ENCODE assay signal across 1 cellular context in the genomic region with DNA sequence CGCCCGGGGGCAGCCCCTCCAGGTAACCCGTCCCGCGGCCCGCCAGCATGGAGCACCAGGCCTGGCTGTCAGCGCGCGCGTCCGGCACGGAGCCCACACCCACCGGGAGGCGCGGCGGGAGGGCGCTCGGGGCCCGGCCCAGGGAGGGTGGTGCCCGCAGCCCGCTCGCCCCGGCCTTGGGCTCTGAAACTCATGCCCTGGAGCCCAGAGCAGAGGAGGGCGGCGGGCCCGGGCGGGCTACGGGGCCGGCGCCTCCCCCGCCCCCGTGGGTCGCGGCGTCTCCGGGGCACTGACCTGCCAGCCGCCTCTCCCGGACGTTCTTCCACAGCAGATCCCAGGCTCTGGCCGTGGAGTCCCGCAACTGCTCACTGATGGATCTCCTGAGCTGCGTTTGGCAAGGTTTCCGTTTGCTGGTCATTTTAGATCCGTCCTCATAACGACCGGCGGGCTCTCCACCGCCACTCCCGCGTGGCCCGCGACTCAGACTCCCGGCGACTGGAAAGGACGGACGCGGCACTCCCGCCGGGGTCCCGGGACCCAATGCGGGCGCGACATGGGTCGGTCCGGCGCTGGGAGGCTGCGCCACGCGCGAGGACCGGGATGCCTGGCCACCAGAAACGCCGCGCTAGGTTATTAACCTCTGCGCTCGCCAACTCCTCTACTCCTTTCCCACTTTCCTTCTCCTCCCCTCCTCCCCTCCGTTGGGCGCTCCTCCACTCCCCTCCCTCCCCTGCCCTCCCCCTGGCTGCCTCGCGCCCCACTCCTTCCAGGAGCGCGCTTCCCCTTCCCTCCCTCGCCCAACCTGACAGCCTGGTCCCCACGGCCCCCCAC.
TF ChIP-seq lines count a peak whose summit lies in the region.

No MANE protein-coding gene starts in this region.

TF ChIP-seq in HEK293, 187 proteins besides CTCF, POLR2A, EP300 and RAD21 (continued from another document and continues in another):
- TF ChIP-seq ZNF112 (tag by site-specific recombination; IDR thresholded peaks at IDR 0.05): no peak
- no peak for TF ChIP-seq YY1 (tag by site-specific recombination; IDR thresholded peaks at IDR 0.05)
- TF ChIP-seq ZNF292 (tag by site-specific recombination; IDR thresholded peaks at IDR 0.05; ENCODE audit: borderline replicate concordance, low read depth): no peak
- TF ChIP-seq ZNF280C (tag by site-specific recombination; IDR thresholded peaks at IDR 0.05): no peak
- no peak for TF ChIP-seq ZNF514 (tag by site-specific recombination; IDR thresholded peaks at IDR 0.05)
- no peak for TF ChIP-seq REPIN1 (tag by site-specific recombination; IDR thresholded peaks at IDR 0.05; ENCODE audit: low read depth)
- no peak for TF ChIP-seq ZNF624 (tag by site-specific recombination; IDR thresholded peaks at IDR 0.05)
- TF ChIP-seq ZNF48 (tag by site-specific recombination; IDR thresholded peaks at IDR 0.05): no peak
- no peak for TF ChIP-seq HOXC10 (CRISPR knock-in tag; IDR thresholded peaks at IDR 0.05)
- no peak for TF ChIP-seq ZNF391 (tag by site-specific recombination; IDR thresholded peaks at IDR 0.05; ENCODE audit: borderline replicate concordance, low read depth)
- TF ChIP-seq, protein P1, sequence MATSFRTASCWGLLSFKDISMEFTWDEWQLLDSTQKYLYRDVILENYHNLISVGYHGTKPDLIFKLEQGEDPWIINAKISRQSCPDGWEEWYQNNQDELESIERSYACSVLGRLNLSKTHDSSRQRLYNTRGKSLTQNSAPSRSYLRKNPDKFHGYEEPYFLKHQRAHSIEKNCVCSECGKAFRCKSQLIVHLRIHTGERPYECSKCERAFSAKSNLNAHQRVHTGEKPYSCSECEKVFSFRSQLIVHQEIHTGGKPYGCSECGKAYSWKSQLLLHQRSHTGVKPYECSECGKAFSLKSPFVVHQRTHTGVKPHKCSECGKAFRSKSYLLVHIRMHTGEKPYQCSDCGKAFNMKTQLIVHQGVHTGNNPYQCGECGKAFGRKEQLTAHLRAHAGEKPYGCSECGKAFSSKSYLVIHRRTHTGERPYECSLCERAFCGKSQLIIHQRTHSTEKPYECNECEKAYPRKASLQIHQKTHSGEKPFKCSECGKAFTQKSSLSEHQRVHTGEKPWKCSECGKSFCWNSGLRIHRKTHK (tag by site-specific recombination; IDR thresholded peaks at IDR 0.05): no peak
- peak; percentile 87 for TF ChIP-seq ZNF324 (tag by site-specific recombination; IDR thresholded peaks at IDR 0.05)
- peak; percentile 49 for TF ChIP-seq SP2 (tag by site-specific recombination; IDR thresholded peaks at IDR 0.05)
- TF ChIP-seq ZNF623 (tag by site-specific recombination; IDR thresholded peaks at IDR 0.05): no peak
- 0 out of 2 replicates have a peak, but pooled peaks have one; percentile 89 for TF ChIP-seq ZNF501 (tag by site-specific recombination; IDR thresholded peaks at IDR 0.05)
- no peak for TF ChIP-seq ZNF221 (tag by site-specific recombination; IDR thresholded peaks at IDR 0.05; ENCODE audit: borderline replicate concordance)
- TF ChIP-seq KLF8 (tag by site-specific recombination; IDR thresholded peaks at IDR 0.05): 0 out of 2 replicates have a peak, but pooled peaks have one; percentile 57
- no peak for TF ChIP-seq YY2 (tag by site-specific recombination; IDR thresholded peaks at IDR 0.05)
- TF ChIP-seq, protein P2, sequence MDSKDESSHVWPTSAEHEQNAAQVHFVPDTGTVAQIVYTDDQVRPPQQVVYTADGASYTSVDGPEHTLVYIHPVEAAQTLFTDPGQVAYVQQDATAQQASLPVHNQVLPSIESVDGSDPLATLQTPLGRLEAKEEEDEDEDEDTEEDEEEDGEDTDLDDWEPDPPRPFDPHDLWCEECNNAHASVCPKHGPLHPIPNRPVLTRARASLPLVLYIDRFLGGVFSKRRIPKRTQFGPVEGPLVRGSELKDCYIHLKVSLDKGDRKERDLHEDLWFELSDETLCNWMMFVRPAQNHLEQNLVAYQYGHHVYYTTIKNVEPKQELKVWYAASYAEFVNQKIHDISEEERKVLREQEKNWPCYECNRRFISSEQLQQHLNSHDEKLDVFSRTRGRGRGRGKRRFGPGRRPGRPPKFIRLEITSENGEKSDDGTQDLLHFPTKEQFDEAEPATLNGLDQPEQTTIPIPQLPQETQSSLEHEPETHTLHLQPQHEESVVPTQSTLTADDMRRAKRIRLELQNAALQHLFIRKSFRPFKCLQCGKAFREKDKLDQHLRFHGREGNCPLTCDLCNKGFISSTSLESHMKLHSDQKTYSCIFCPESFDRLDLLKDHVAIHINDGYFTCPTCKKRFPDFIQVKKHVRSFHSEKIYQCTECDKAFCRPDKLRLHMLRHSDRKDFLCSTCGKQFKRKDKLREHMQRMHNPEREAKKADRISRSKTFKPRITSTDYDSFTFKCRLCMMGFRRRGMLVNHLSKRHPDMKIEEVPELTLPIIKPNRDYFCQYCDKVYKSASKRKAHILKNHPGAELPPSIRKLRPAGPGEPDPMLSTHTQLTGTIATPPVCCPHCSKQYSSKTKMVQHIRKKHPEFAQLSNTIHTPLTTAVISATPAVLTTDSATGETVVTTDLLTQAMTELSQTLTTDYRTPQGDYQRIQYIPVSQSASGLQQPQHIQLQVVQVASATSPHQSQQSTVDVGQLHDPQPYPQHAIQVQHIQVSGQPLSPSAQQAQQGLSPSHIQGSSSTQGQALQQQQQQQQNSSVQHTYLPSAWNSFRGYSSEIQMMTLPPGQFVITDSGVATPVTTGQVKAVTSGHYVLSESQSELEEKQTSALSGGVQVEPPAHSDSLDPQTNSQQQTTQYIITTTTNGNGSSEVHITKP (tag by site-specific recombination; IDR thresholded peaks at IDR 0.05): peak; percentile 93
- TF ChIP-seq, protein P3, sequence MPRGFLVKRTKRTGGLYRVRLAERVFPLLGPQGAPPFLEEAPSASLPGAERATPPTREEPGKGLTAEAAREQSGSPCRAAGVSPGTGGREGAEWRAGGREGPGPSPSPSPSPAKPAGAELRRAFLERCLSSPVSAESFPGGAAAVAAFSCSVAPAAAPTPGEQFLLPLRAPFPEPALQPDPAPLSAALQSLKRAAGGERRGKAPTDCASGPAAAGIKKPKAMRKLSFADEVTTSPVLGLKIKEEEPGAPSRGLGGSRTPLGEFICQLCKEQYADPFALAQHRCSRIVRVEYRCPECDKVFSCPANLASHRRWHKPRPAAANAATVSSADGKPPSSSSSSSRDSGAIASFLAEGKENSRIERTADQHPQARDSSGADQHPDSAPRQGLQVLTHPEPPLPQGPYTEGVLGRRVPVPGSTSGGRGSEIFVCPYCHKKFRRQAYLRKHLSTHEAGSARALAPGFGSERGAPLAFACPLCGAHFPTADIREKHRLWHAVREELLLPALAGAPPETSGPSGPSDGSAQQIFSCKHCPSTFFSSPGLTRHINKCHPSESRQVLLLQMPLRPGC (tag by site-specific recombination; IDR thresholded peaks at IDR 0.05): no peak
- no peak; the same call in none of the 2 replicates for TF ChIP-seq ZIC2 (tag by site-specific recombination; IDR thresholded peaks at IDR 0.05)
- TF ChIP-seq SCRT2 (tag by site-specific recombination; IDR thresholded peaks at IDR 0.05): no peak
- TF ChIP-seq ZFP37 (tag by site-specific recombination; IDR thresholded peaks at IDR 0.05): no peak
- peak; percentile 11; the same call in 1 of the 2 replicates for TF ChIP-seq ZNF677 (tag by site-specific recombination; IDR thresholded peaks at IDR 0.05)
- TF ChIP-seq ZNF433 (tag by site-specific recombination; IDR thresholded peaks at IDR 0.05; ENCODE audit: low read depth): no peak
- no peak for TF ChIP-seq ZNF140 (tag by site-specific recombination; IDR thresholded peaks at IDR 0.05)
- TF ChIP-seq, protein P4, sequence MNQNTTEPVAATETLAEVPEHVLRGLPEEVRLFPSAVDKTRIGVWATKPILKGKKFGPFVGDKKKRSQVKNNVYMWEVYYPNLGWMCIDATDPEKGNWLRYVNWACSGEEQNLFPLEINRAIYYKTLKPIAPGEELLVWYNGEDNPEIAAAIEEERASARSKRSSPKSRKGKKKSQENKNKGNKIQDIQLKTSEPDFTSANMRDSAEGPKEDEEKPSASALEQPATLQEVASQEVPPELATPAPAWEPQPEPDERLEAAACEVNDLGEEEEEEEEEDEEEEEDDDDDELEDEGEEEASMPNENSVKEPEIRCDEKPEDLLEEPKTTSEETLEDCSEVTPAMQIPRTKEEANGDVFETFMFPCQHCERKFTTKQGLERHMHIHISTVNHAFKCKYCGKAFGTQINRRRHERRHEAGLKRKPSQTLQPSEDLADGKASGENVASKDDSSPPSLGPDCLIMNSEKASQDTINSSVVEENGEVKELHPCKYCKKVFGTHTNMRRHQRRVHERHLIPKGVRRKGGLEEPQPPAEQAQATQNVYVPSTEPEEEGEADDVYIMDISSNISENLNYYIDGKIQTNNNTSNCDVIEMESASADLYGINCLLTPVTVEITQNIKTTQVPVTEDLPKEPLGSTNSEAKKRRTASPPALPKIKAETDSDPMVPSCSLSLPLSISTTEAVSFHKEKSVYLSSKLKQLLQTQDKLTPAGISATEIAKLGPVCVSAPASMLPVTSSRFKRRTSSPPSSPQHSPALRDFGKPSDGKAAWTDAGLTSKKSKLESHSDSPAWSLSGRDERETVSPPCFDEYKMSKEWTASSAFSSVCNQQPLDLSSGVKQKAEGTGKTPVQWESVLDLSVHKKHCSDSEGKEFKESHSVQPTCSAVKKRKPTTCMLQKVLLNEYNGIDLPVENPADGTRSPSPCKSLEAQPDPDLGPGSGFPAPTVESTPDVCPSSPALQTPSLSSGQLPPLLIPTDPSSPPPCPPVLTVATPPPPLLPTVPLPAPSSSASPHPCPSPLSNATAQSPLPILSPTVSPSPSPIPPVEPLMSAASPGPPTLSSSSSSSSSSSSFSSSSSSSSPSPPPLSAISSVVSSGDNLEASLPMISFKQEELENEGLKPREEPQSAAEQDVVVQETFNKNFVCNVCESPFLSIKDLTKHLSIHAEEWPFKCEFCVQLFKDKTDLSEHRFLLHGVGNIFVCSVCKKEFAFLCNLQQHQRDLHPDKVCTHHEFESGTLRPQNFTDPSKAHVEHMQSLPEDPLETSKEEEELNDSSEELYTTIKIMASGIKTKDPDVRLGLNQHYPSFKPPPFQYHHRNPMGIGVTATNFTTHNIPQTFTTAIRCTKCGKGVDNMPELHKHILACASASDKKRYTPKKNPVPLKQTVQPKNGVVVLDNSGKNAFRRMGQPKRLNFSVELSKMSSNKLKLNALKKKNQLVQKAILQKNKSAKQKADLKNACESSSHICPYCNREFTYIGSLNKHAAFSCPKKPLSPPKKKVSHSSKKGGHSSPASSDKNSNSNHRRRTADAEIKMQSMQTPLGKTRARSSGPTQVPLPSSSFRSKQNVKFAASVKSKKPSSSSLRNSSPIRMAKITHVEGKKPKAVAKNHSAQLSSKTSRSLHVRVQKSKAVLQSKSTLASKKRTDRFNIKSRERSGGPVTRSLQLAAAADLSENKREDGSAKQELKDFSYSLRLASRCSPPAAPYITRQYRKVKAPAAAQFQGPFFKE (tag by site-specific recombination; IDR thresholded peaks at IDR 0.05; ENCODE audit: borderline replicate concordance): no peak
- no peak for TF ChIP-seq ZNF549 (tag by site-specific recombination; IDR thresholded peaks at IDR 0.05)
- TF ChIP-seq ZNF10 (tag by site-specific recombination; IDR thresholded peaks at IDR 0.05): no peak
- TF ChIP-seq ZNF596 (tag by site-specific recombination; IDR thresholded peaks at IDR 0.05): peak; percentile 40; the same call in 1 of the 2 replicates
- peak; percentile 47; the same call in 1 of the 2 replicates for TF ChIP-seq GLIS1 (tag by site-specific recombination; IDR thresholded peaks at IDR 0.05)
- no peak for TF ChIP-seq ZNF311 (tag by site-specific recombination; IDR thresholded peaks at IDR 0.05; ENCODE audit: borderline replicate concordance)
- TF ChIP-seq BCL11B (tag by site-specific recombination; IDR thresholded peaks at IDR 0.05; ENCODE audit: low read depth): peak; percentile 50; the same call in 1 of the 2 replicates
- no peak for TF ChIP-seq ZNF302 (tag by site-specific recombination; IDR thresholded peaks at IDR 0.05; ENCODE audit: low read depth)
- no peak for TF ChIP-seq ZNF560 (tag by site-specific recombination; IDR thresholded peaks at IDR 0.05; ENCODE audit: borderline replicate concordance)
- no peak for TF ChIP-seq ZNF704 (tag by site-specific recombination; IDR thresholded peaks at IDR 0.05)
- no peak for TF ChIP-seq HOXA7 (CRISPR knock-in tag; IDR thresholded peaks at IDR 0.05; ENCODE audit: borderline replicate concordance)
- no peak for TF ChIP-seq ZNF555 (tag by site-specific recombination; conservative IDR thresholded peaks at IDR 0.05)
- no peak for TF ChIP-seq GFI1B (tag by site-specific recombination; IDR thresholded peaks at IDR 0.05)
- peak; percentile 70; the same call in 1 of the 2 replicates for TF ChIP-seq ZBTB8A (tag by site-specific recombination; IDR thresholded peaks at IDR 0.05)
- no peak for TF ChIP-seq ZNF791 (tag by site-specific recombination; IDR thresholded peaks at IDR 0.05)
- no peak for TF ChIP-seq KLF1 (tag by site-specific recombination; IDR thresholded peaks at IDR 0.05)
